7 cellular contexts compared by ENCODE assay signal in the genomic region with DNA sequence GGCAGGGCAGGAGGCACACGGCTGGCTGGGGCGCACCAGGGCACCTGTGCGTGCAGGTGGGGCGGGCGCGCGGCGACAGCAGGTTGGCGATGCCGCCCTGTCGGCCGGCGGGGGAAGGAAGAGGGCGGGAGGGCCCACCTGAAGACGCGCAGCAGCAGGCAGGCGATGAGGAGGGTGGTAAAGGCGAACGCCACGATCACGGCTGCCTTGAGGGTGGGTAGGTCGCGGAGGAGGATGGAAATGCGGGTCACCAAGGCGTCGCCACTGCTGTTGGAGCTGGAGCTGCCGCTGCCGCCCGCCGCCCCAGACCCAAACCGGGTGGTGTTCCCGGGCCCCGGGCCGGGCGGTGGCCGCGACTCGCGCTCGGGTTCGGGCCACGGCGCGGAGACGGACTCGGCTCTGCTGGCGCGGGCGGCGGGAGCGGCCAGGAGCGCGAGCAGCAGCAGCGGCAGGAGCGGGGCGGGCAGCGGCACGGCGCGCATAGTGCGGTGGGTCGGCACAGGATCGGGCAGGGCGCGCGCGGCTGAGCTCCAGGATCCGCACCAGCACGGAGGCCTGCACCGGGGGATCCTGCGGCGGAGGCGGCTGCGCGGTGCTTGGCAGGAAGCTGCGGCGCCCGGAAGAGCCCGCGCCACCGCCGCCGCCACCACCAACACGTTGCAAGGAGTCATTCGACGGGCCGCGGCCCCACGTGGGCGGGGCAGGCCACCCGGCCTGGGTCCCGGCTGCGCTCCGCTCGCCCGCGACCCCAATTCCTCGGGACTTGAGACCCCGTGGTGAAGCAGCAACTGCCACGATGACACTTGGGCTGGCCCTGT. TPM values are rescaled to one million over a fixed set of nuclear protein-coding genes. Genes with fewer than 3 reads are reported as not detected.
DNase-seq lines count a peak whose midpoint lies in the region; ATAC-seq, FAIRE-seq and TF ChIP-seq lines count a peak whose summit lies in the region.

TSS of gene FAM174B (minus strand) at position 598 of the 818 bp plus-strand sequence.

- H3K27me3 Mint-ChIP-seq in H9 (ENCODE audit: low read depth) = peaks cover 19% of the 10 kb centered on the region

- peak within 1 kb of the TSS in 1 of 3 experiments; percentile 92; a peak in 1 of 7 replicates for H3K27ac Mint-ChIP-seq in H9

- H4K20me1 ChIP-seq in H9 (ENCODE audit: control insufficient read depth, insufficient read depth, insufficient read length) (peaks cover 2% of the 10 kb centered on the region), PC-9 (ENCODE audit: insufficient read depth) (no peaks in the 10 kb centered on the region), K562 (replicated peaks; ENCODE audit: control insufficient read depth, insufficient read depth, low read length) (no peaks in the 10 kb centered on the region; the same call in 1 of the 2 replicates)

- no peak within 1 kb of the TSS for H2BK20ac ChIP-seq in H9 (ENCODE audit: low read depth, low read length, poor library complexity, severe bottlenecking)

- H2AK5ac ChIP-seq in H9 (ENCODE audit: insufficient read length, low read length) = no peak within 1 kb of the TSS

- no peak for TF ChIP-seq EP300 in K562 (IDR thresholded peaks at IDR 0.05; ENCODE audit: low read length)

- no peak within 1 kb of the TSS for H4K8ac ChIP-seq in H9 (replicated peaks; ENCODE audit: insufficient read length, low read depth, low read length)

- no peaks in the 10 kb centered on the region for H3K9me3 ChIP-seq in H9 (ENCODE audit: control insufficient read depth, low read depth, low read length)
- H3K9me3 ChIP-seq in PC-9 (ENCODE audit: insufficient read depth, low read depth) = no peaks in the 10 kb centered on the region
- peaks cover 3% of the 10 kb centered on the region; the same call in 1 of the 2 replicates for H3K9me3 ChIP-seq in K562 (replicated peaks; ENCODE audit: control insufficient read depth, insufficient read depth, low read depth, low read length)

- H4K91ac ChIP-seq in H9 (ENCODE audit: insufficient read length, low read depth, low read length) = no peak within 1 kb of the TSS

- H3K56ac ChIP-seq in H9 (ENCODE audit: insufficient read length, low read depth, low read length) = no peak within 1 kb of the TSS

- intact Hi-C loops in PC-9 (cut with micrococcal nuclease; ENCODE audit: unreplicated experiment) (loop anchor here (2.0 to 10.0 kb wide), 3 partner anchors 39 to 1201 kb away; no protein-coding TSS in a partner anchor), K562 (cut with micrococcal nuclease) (no loop called here)

- H3F3A ChIP-seq in PC-9 (ENCODE audit: insufficient read depth, low read depth) = peaks cover 28% of the 10 kb centered on the region; the same call in 1 of the 2 replicates

- TF ChIP-seq CTCF in GM12875 (IDR thresholded peaks at IDR 0.05; ENCODE audit: borderline replicate concordance, insufficient read depth, low read depth, low read length) (no peak), H9 (conservative IDR thresholded peaks at IDR 0.05) (peak; percentile 29; the same call in 1 of the 3 replicates), PC-9 (conservative IDR thresholded peaks at IDR 0.05) (no peak), K562 (IDR thresholded peaks at IDR 0.05 in 2 of 3, conservative IDR thresholded peaks at IDR 0.05 in 1 of 3; ENCODE audit: insufficient read depth in 2 of 3, low read depth in 1 of 3, low read length in 3 of 3) (no peak)

- TF ChIP-seq POLR2A in K562 (conservative IDR thresholded peaks at IDR 0.05) = no peak

- no CpG with 5 or more reads among the region's 100 CpGs for WGBS in H9 (ENCODE audit: extremely low coverage, insufficient read length, low lambda C conversion rate)
- WGBS in K562 (ENCODE audit: insufficient coverage, low coverage, missing lambda C conversion rate) = 23% methylated on average over 27 of the region's 100 CpGs

- H3K9me1 ChIP-seq in K562 (ENCODE audit: control insufficient read depth, insufficient read depth, low read length) = no peaks in the 10 kb centered on the region

- H4K5ac ChIP-seq in H9 (ENCODE audit: insufficient read length, low read depth, low read length) = no peak within 1 kb of the TSS

- no peak for TF ChIP-seq RAD21 in K562 (CRISPR knock-in tag; conservative IDR thresholded peaks at IDR 0.05 in 1 of 2, IDR thresholded peaks at IDR 0.05 in 1 of 2)

- FAIRE-seq in K562 (lab: Jason Lieb, UNC) = no peak

- peak within 1 kb of the TSS; percentile 80 to 88 for H3K4me3 Mint-ChIP-seq in H9

- no peaks in the 10 kb centered on the region for H3K9me2 ChIP-seq in PC-9 (ENCODE audit: insufficient read depth)

- no peak within 1 kb of the TSS for H2BK12ac ChIP-seq in H9 (ENCODE audit: insufficient read length, low read depth, low read length)

- H3K4me3 ChIP-seq in GM12875 (ENCODE audit: low read depth, low read length) (peak within 1 kb of the TSS; percentile 53), PC-9 (peak within 1 kb of the TSS; percentile 55), K562 (no peak within 1 kb of the TSS; the same call in 1 of the 2 replicates)

- H3K4me1 ChIP-seq in H9 (ENCODE audit: insufficient read depth, low read length) (no peaks in the 10 kb centered on the region; the same call in 1 of the 2 replicates), PC-9 (replicated peaks; ENCODE audit: insufficient read depth) (peaks cover 55% of the 10 kb centered on the region), K562 (replicated peaks in 1 of 2; ENCODE audit: control insufficient read depth in 2 of 2, insufficient read depth in 2 of 2, low read length in 2 of 2) (peaks cover 0 to 10% of the 10 kb centered on the region in 2 experiments; a peak in 2 of 5 replicates)

- H3K4me2 ChIP-seq in H9 (ENCODE audit: insufficient read depth, insufficient read length, low read length) (peak within 1 kb of the TSS; percentile 48), PC-9 (peak within 1 kb of the TSS; percentile 89), K562 (ENCODE audit: insufficient read depth, low read length) (no peak within 1 kb of the TSS)

- CTCF ChIA-PET in PC-9 (lab: Charles Lee) (interaction anchor here (0.6 to 0.7 kb wide), 4 partner anchors 19 to 1689 kb away, joined by 3 to 8 read pairs (median 4); no protein-coding TSS in a partner anchor), K562 (lab: Yijun Ruan, JAX; ENCODE audit: low intra/inter-chr PET ratio) (interaction anchor here (0.5 kb wide), 1 partner anchor 573 kb away, joined by 4 read pairs; no protein-coding TSS in a partner anchor)

- H2BK120ac ChIP-seq in H9 (ENCODE audit: low read depth, low read length, poor library complexity, severe bottlenecking) = no peak within 1 kb of the TSS

- H3K36me3 ChIP-seq in PC-9 (ENCODE audit: low read depth) (peaks cover 28% of the 10 kb centered on the region), K562 (ENCODE audit: control insufficient read depth, insufficient read depth, low read length) (no peaks in the 10 kb centered on the region)

- H3K9me3 Mint-ChIP-seq in H9 = peaks cover 2 to 5% of the 10 kb centered on the region in 2 experiments; a peak in 3 of 5 replicates

- no peak within 1 kb of the TSS for H3K23ac ChIP-seq in H9 (ENCODE audit: insufficient read length, low read depth, low read length)

- H3K79me2 ChIP-seq in H9 (ENCODE audit: insufficient read depth, low read length) (no peaks in the 10 kb centered on the region; the same call in 1 of the 2 replicates), PC-9 (ENCODE audit: low read depth) (peaks cover 62% of the 10 kb centered on the region), K562 (ENCODE audit: control insufficient read depth, insufficient read depth, low read length) (no peaks in the 10 kb centered on the region)

- H3K27ac ChIP-seq in H9 (ENCODE audit: insufficient read length, low read depth, low read length) (no peak within 1 kb of the TSS), PC-9 (peak within 1 kb of the TSS; percentile 85), K562 (ENCODE audit: extremely low read depth, low read depth, low read length) (no peak within 1 kb of the TSS)

- peak within 1 kb of the TSS; percentile 89 for H3K18ac ChIP-seq in H9 (ENCODE audit: insufficient read length, low read depth, low read length)

- H3K27me3 ChIP-seq in H9 (ENCODE audit: insufficient read depth, low read length) = no peaks in the 10 kb centered on the region; the same call in 1 of the 2 replicates
- no peaks in the 10 kb centered on the region for H3K27me3 ChIP-seq in PC-9 (ENCODE audit: insufficient read depth, low read depth)
- H3K27me3 ChIP-seq in K562 (ENCODE audit: control insufficient read depth in 2 of 2, insufficient read depth in 2 of 2, low read length in 2 of 2) = peaks cover 19 to 57% of the 10 kb centered on the region in 2 experiments

- peaks cover 40 to 43% of the 10 kb centered on the region in 2 experiments for H3K4me1 Mint-ChIP-seq in H9

- H3K79me1 ChIP-seq in H9 (ENCODE audit: insufficient read depth, low read depth, low read length, poor library complexity, severe bottlenecking) = no peaks in the 10 kb centered on the region

- DNase-seq in H9 = peak; percentile 73
- peak in 1 of 2 experiments; percentile 51 for DNase-seq in PC-9
- no peak for DNase-seq in K562 (ENCODE audit: extremely low read depth in 1 of 4, low spot score in 3 of 4)
- DNase-seq in islet precursor cell = peak; percentile 79
- DNase-seq in stimulated activated CD4-positive, alpha-beta T cell treated with anti-CD3 and anti-CD28 coated beads, Interleukin-12 subunit alpha, Interleukin-12 subunit beta, amount 100 ng/mL, for 24 hours (ENCODE audit: low read depth in 2 of 2) = peak; percentile 6 to 32
- no peak for DNase-seq in NCI-H1048 (lab: John Stamatoyannopoulos, UW)

- no peak within 1 kb of the TSS for H3T11ph ChIP-seq in H9 (ENCODE audit: low read length)

- H3K9ac ChIP-seq in H9 (ENCODE audit: extremely low read depth, insufficient read length, low read length) (peak within 1 kb of the TSS; percentile 62), K562 (ENCODE audit: insufficient read depth in 1 of 2, low read depth in 2 of 2, low read length in 2 of 2) (no peak within 1 kb of the TSS)

- H3K4ac ChIP-seq in H9 (ENCODE audit: low read depth, low read length) = no peak within 1 kb of the TSS

- in situ Hi-C loops in K562 (cut with MboI) = no loop called here

- no peaks in the 10 kb centered on the region for H3K23me2 ChIP-seq in H9 (ENCODE audit: insufficient read length, low read depth, low read length, poor library complexity, severe bottlenecking)

- H2BK15ac ChIP-seq in H9 (ENCODE audit: low read depth, low read length) = no peak within 1 kb of the TSS

- POLR2A ChIA-PET in PC-9 (lab: Charles Lee; ENCODE audit: unreplicated experiment) (interaction anchor here (0.6 kb wide), 1 partner anchor 59 kb away, joined by 5 read pairs; no protein-coding TSS in a partner anchor), K562 (lab: Yijun Ruan, JAX) (interaction anchor here (0.6 to 1.1 kb wide), 4 partner anchors 11 to 244 kb away, joined by 3 to 4 read pairs (median 4); no protein-coding TSS in a partner anchor)

- BruUV-seq in PC-9 (replicated peaks; lab: Mats Ljungman, UMichigan) (no TSS peak), K562 (replicated peaks; lab: Mats Ljungman, UMichigan) (no TSS peak)

- 0 out of 3 replicates have a peak, but pooled peaks have one; percentile 20 for ATAC-seq in K562

- no peak within 1 kb of the TSS for H2BK5ac ChIP-seq in H9 (ENCODE audit: insufficient read length, low read length)

- H2AFZ ChIP-seq in H9 (ENCODE audit: low read length) (no peak within 1 kb of the TSS), PC-9 (peak within 1 kb of the TSS; percentile 75), K562 (ENCODE audit: low read depth, low read length) (no peak within 1 kb of the TSS)

- peak within 1 kb of the TSS; percentile 90 for H3K14ac ChIP-seq in H9 (ENCODE audit: insufficient read depth, low read length)

- peaks cover 2 to 31% (median 28%) of the 10 kb centered on the region in 3 experiments; a peak in 6 of 7 replicates for H3K36me3 Mint-ChIP-seq in H9 (ENCODE audit: insufficient read depth in 1 of 3, low read depth in 3 of 3)

RNA-seq across cellular contexts. Expression of gene FAM174B, which starts in this region (rescaled TPM):
- total RNA-seq in H9 (2021) (38.0 and 38.5 TPM in 2 replicates), PC-9 (2021) (77.5 and 90.3 TPM in 2 replicates), K562 (2014; rRNA removed) (1.1 TPM in 1 of 2 replicates, not detected in the other), K562 (2014; rRNA removed; fragmentation: Illumina TruSeq; extraction: Trizol) (2.4 and 2.6 TPM in 2 replicates), K562 (2015; rRNA removed; fragmentation: Illumina TruSeq; extraction: Trizol) (1.8 and 2.2 TPM in 2 replicates), K562 (2021) (1.7 and 2.2 TPM in 2 replicates)
- 13.4 and 14.9 TPM in 2 replicates for total RNA-seq in K562 (2011; cell fraction: chromatin; rRNA removed; ENCODE audit: low replicate concordance)
- total RNA-seq in K562 (2011; cell fraction: nucleolus; rRNA removed) = 3.0 and 7.9 TPM in 2 replicates
- 3.4 and 4.8 TPM in 2 replicates for total RNA-seq in K562 (2011; cell fraction: nucleoplasm; rRNA removed)
- polyA plus RNA-seq in K562 (2011; rRNA removed) (1.4 and 2.2 TPM in 2 replicates), K562 (2014; fragmentation: Illumina TruSeq; extraction: Trizol) (0.43 and 1.5 TPM in 2 replicates), K562 (2014; fragmentation: Nextera tagmentation; extraction: Ambion mirVana) (under 1 TPM; 0.39 to 0.48 TPM), K562 (2014; rRNA removed) (1.3 and 2.7 TPM in 2 replicates)
- polyA plus RNA-seq in K562 (2011; cell fraction: cytosol; rRNA removed) = 0.49 and 1.8 TPM in 2 replicates
- 1.6 and 6.0 TPM in 2 replicates for polyA plus RNA-seq in K562 (2011; cell fraction: nucleus; rRNA removed)
- 1.6 and 1.7 TPM in 2 replicates for polyA plus RNA-seq in K562 (2012)
- 1.2 and 1.9 TPM in 2 replicates for polyA minus RNA-seq in K562 (2011; rRNA and poly(A)+ RNA removed)
- 3.0 TPM in 1 of 2 replicates, not detected in the other for polyA minus RNA-seq in K562 (2011; cell fraction: cytosol; rRNA and poly(A)+ RNA removed)
- 2.3 and 4.6 TPM in 2 replicates for polyA minus RNA-seq in K562 (2011; cell fraction: nucleus; rRNA and poly(A)+ RNA removed)

Comparison
In these comparisons a context has a peak if more than half of its experiments do, and no peak if none do; other contexts are left out.
1. DNase-seq: peak in H9 (single experiment), islet precursor cell (single experiment) and stimulated activated CD4-positive, alpha-beta T cell treated with anti-CD3 and anti-CD28 coated beads, Interleukin-12 subunit alpha, Interleukin-12 subunit beta, amount 100 ng/mL, for 24 hours (2 of 2); none in K562 (0 of 4) and NCI-H1048 (single experiment).